ENCODE assay signal across 19 cellular contexts in the genomic region with DNA sequence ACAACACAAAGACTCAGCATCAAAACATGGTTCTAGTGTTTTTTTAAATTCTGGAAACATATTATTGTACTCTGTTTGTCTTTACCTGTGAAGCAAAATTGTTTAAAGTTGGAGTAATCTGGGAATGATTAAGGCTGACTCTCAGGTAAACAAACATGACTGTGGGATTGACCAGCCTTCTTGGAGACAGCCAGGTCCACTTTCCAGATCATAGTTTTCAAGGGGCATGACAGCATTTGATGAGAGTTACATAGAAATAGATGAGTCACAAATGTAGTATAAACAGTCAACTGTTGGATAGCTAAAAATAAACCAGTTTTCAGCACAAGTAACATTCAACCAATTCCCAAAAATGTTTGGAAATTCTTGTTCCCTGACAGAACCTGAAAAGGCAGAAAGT.
"Had no signal": no experiment of that assay in that cellular context is flagged by ENCODE, and none has a peak within 500 bp of the region (broad histone marks: within the 10 kb centered on the region; RNA-seq: fewer than 3 reads in every experiment).

No MANE protein-coding gene starts in this region.

- H3K27ac ChIP-seq: dorsolateral prefrontal cortex, epithelial cell of prostate, esophagus muscularis mucosa, gastroesophageal sphincter, hepatocyte, pancreas, tibial artery, upper lobe of left lung, vagina had no signal

- H3K27me3 ChIP-seq: dorsolateral prefrontal cortex, esophagus muscularis mucosa, gastroesophageal sphincter, hepatocyte, pancreas, tibial artery, upper lobe of left lung, vagina had no signal

- H3K4me1 ChIP-seq: gastroesophageal sphincter, pancreas, tibial artery, upper lobe of left lung, vagina had no signal

- DNase-seq: cortex of kidney; dorsolateral prefrontal cortex; effector CD8-positive, alpha-beta T cell; kidney; left cardiac atrium; midbrain; naive B cell; occipital lobe; pancreas; right cardiac atrium; small intestine; stimulated activated CD4-positive, alpha-beta T cell treated with anti-CD3 and anti-CD28 coated beads, Interleukin-2, amount 100 ng/mL, for 48 hours; tibial artery; upper lobe of left lung had no signal

- H3K4me3 ChIP-seq: dorsolateral prefrontal cortex, esophagus muscularis mucosa, gastroesophageal sphincter, hepatocyte, pancreas, tibial artery, upper lobe of left lung, vagina had no signal

- ATAC-seq: gastroesophageal sphincter, left cardiac atrium, pancreas, right cardiac atrium had no signal

- H3K9me3 ChIP-seq: esophagus muscularis mucosa, pancreas, tibial artery, upper lobe of left lung, vagina had no signal

- H3K36me3 ChIP-seq: esophagus muscularis mucosa, gastroesophageal sphincter, pancreas, tibial artery, upper lobe of left lung, vagina had no signal
